ENCODE assay signal across 28 cellular contexts in the genomic region with DNA sequence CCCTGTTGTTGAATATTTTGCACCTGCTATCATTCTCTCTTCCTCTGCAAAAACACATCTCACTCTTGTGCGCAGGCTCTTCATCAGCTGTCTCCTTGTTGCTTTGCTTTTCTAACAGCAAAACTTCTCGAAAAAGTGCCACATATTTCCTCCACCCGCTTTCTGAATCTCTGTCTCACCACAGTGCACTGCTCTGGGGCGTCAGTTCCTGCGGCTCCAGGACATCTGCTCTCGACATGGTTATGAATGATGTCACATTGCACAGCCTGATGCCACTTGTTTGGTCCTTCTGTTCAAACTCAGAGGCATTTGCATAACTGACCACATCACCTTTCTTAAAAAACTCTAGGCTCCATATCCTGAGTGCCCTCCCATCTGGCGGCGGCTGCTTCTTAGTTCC.
"Had no signal": no experiment of that assay in that cellular context is flagged by ENCODE, and none has a peak within 500 bp of the region (broad histone marks: within the 10 kb centered on the region; RNA-seq: fewer than 3 reads in every experiment).

No MANE protein-coding gene starts in this region.

- H3K27ac ChIP-seq: epithelial cell of prostate, gastrocnemius medialis, heart left ventricle, hepatocyte, prostate gland, right atrium auricular region, stomach, thyroid gland, vagina had no signal

- H3K27me3 Mint-ChIP-seq: dendritic cell treated with granulocyte-macrophage colony-stimulating factor and Interleukin-4, amounts not matched to agents 40 ng/mL and 50 ng/mL, for 4 days; naive B cell; natural killer cell treated with Interleukin-12 subunit alpha and Interleukin-12 subunit beta and Interleukin-15 and Interleukin-18, amount 100 ng/mL, for 72 hours had no signal

- H3K36me3 Mint-ChIP-seq: mesothelial cell of epicardium, naive B cell had no signal

- DNase-seq: effector CD8-positive, alpha-beta T cell; endodermal cell; foreskin fibroblast; gastrocnemius medialis; heart left ventricle; kidney; mesenchymal stem cell; mucosa of descending colon; naive B cell; stimulated activated CD4-positive, alpha-beta T cell treated with anti-CD3 and anti-CD28 coated beads, Interleukin-12 subunit alpha, Interleukin-12 subunit beta, amount 100 ng/mL, for 4 hours; stimulated activated CD4-positive, alpha-beta T cell treated with anti-CD3 and anti-CD28 coated beads, Interleukin-1b, Interleukin-23, amount 100 ng/mL, for 48 hours; stimulated activated CD4-positive, alpha-beta T cell treated with anti-CD3 and anti-CD28 coated beads, Interleukin-4, amount 100 ng/mL, for 1 hour; stimulated activated CD8-positive, alpha-beta memory T cell treated with anti-CD3 and anti-CD28 coated beads, Interleukin-4, amount 100 ng/mL, for 48 hours; stimulated activated naive CD4-positive, alpha-beta T cell treated with Interleukin-2 at 50 U/mL for 16 hours; stomach; thyroid gland had no signal

- ATAC-seq: esophagus mucosa, gastrocnemius medialis, heart left ventricle, left lobe of liver, mucosa of descending colon, sciatic nerve had no signal

- H3K4me3 Mint-ChIP-seq: dendritic cell treated with granulocyte-macrophage colony-stimulating factor and Interleukin-4, amounts not matched to agents 40 ng/mL and 50 ng/mL, for 4 days; endodermal cell; mesothelial cell of epicardium; naive B cell; natural killer cell treated with Interleukin-12 subunit alpha and Interleukin-12 subunit beta and Interleukin-15 and Interleukin-18, amount 100 ng/mL, for 72 hours; neural crest cell had no signal

- H3K9me3 Mint-ChIP-seq: mesothelial cell of epicardium, neural crest cell had no signal

- H3K4me1 Mint-ChIP-seq: endodermal cell, mesothelial cell of epicardium, naive B cell, neural crest cell had no signal

- H3K27ac Mint-ChIP-seq: dendritic cell treated with granulocyte-macrophage colony-stimulating factor and Interleukin-4, amounts not matched to agents 40 ng/mL and 50 ng/mL, for 4 days; endodermal cell; mesothelial cell of epicardium; naive B cell; natural killer cell treated with Interleukin-12 subunit alpha and Interleukin-12 subunit beta and Interleukin-15 and Interleukin-18, amount 100 ng/mL, for 72 hours had no signal
